1 cellular context compared by ENCODE assay signal in genomic region chr18:26650310-26651285, GRCh38.
TF ChIP-seq lines count a peak whose summit lies in the region.

No MANE protein-coding gene starts in this region.

TF ChIP-seq in A549, 52 proteins besides CTCF, POLR2A, EP300 and RAD21 (continued from another document):
- no peak for TF ChIP-seq HMGXB4 (CRISPR knock-in tag; IDR thresholded peaks at IDR 0.05; ENCODE audit: borderline replicate concordance)
- no peak for TF ChIP-seq KDM1A (IDR thresholded peaks at IDR 0.05; ENCODE audit: low read depth)
- no peak for TF ChIP-seq HOXB5 (CRISPR knock-in tag; IDR thresholded peaks at IDR 0.05)
- TF ChIP-seq NFE2L2 (conservative IDR thresholded peaks at IDR 0.05; ENCODE audit: low read length) = no peak
- no peak for TF ChIP-seq ZFP36 (IDR thresholded peaks at IDR 0.05; ENCODE audit: borderline replicate concordance, partially characterized antibody)
